ENCODE assay signal across 10 cellular contexts in genomic region chr2:30503007-30503691, GRCh38. TPM values are rescaled to one million over a fixed set of nuclear protein-coding genes. Genes with fewer than 3 reads are reported as not detected.
DNase-seq lines count a peak whose midpoint lies in the region; ATAC-seq and TF ChIP-seq lines count a peak whose summit lies in the region.
"Had no signal": no experiment of that assay in that cellular context is flagged by ENCODE, and none has a peak within 500 bp of the region (broad histone marks: within the 10 kb centered on the region; RNA-seq: fewer than 3 reads in every experiment).

No MANE protein-coding gene starts in this region.

- peaks cover 21% of the 10 kb centered on the region for H3K4me1 Mint-ChIP-seq in activated CD8-positive, alpha-beta memory T cell treated with anti-CD3 and anti-CD28 coated beads, Interleukin-2, amount 10 ng/mL, durations not matched to agents 7 days and 5 days

- peak; percentile 16 for TF ChIP-seq CTCF in epithelial cell of esophagus (IDR thresholded peaks at IDR 0.05; ENCODE audit: insufficient read depth, low read depth, low read length, missing control alignments)
- no peak for TF ChIP-seq CTCF in sigmoid colon (IDR thresholded peaks at IDR 0.05)

- intact Hi-C loops in sigmoid colon (cut with DNase I): no loop called here

- peaks cover 0 to 25% (median 8%) of the 10 kb centered on the region in 4 donors for H3K4me1 ChIP-seq in sigmoid colon

- WGBS in sigmoid colon, 2 donors: 91 to 98% methylated on average over 2 of the region's 2 CpGs

- ATAC-seq in activated CD8-positive, alpha-beta memory T cell treated with anti-CD3 and anti-CD28 coated beads, Interleukin-2, amount 10 ng/mL, durations not matched to agents 7 days and 5 days: peak; percentile 30
- ATAC-seq in stimulated activated naive CD8-positive, alpha-beta T cell treated with anti-CD3 and anti-CD28 coated beads, Interleukin-15, Interleukin-2, amounts not matched to agents 100 U/mL and 50 U/mL, for 24 hours: peak; percentile 85
- no peak for ATAC-seq in GM21825 (IDR thresholded peaks at IDR 0.05; ENCODE audit: unreplicated experiment)

- no peak for DNase-seq in activated CD8-positive, alpha-beta memory T cell treated with anti-CD3 and anti-CD28 coated beads, Interleukin-2, amount 10 ng/mL, durations not matched to agents 7 days and 5 days
- DNase-seq in activated CD8-positive, alpha-beta memory T cell treated with anti-CD3 and anti-CD28 coated beads for 24 hours: no peak
- DNase-seq in NOMO-1 treated with DMSO at 0.1 percent for 48 hours (lab: John Stamatoyannopoulos, UW; ENCODE audit: unreplicated experiment): peak; percentile 91
- no peak for DNase-seq in epithelial cell of esophagus (ENCODE audit: low read depth)
- no peak for DNase-seq in stimulated activated naive CD8-positive, alpha-beta T cell treated with anti-CD3 and anti-CD28 coated beads, Interleukin-15, Interleukin-2, amounts not matched to agents 100 U/mL and 50 U/mL, for 24 hours
- DNase-seq in UCSD-AML1 (lab: John Stamatoyannopoulos, UW; ENCODE audit: unreplicated experiment): no peak
- no peak for DNase-seq in sigmoid colon
- DNase-seq: activated CD8-positive, alpha-beta memory T cell treated with anti-CD3 and anti-CD28 coated beads, Interleukin-2, amount 50 U/mL, for 48 hours; Calu3 had no signal

- TF ChIP-seq EP300 in sigmoid colon (IDR thresholded peaks at IDR 0.05): no peak

- H3K36me3 ChIP-seq in sigmoid colon: no peaks in the 10 kb centered on the region

- H3K27me3 Mint-ChIP-seq in activated CD8-positive, alpha-beta memory T cell treated with anti-CD3 and anti-CD28 coated beads, Interleukin-2, amount 10 ng/mL, durations not matched to agents 7 days and 5 days: no peaks in the 10 kb centered on the region

- no peak overlapping the region for H3K27ac Mint-ChIP-seq in activated CD8-positive, alpha-beta memory T cell treated with anti-CD3 and anti-CD28 coated beads, Interleukin-2, amount 10 ng/mL, durations not matched to agents 7 days and 5 days

- H3K4me3 Mint-ChIP-seq in activated CD8-positive, alpha-beta memory T cell treated with anti-CD3 and anti-CD28 coated beads, Interleukin-2, amount 10 ng/mL, durations not matched to agents 7 days and 5 days: no peak overlapping the region

- peaks cover 15% of the 10 kb centered on the region for H3K9me3 Mint-ChIP-seq in activated CD8-positive, alpha-beta memory T cell treated with anti-CD3 and anti-CD28 coated beads, Interleukin-2, amount 10 ng/mL, durations not matched to agents 7 days and 5 days (ENCODE audit: low read depth)

- H3K36me3 Mint-ChIP-seq in activated CD8-positive, alpha-beta memory T cell treated with anti-CD3 and anti-CD28 coated beads, Interleukin-2, amount 10 ng/mL, durations not matched to agents 7 days and 5 days: peaks cover 36% of the 10 kb centered on the region

- CTCF ChIA-PET in activated CD8-positive, alpha-beta memory T cell treated with anti-CD3 and anti-CD28 coated beads, Interleukin-2, amount 10 ng/mL, durations not matched to agents 7 days and 5 days (lab: Charles Lee): no interaction called here

- TF ChIP-seq POLR2A in sigmoid colon (IDR thresholded peaks at IDR 0.05): no peak

- H3K27ac ChIP-seq in sigmoid colon: peak overlapping the region in 2 of 4 donors; percentile 28 to 33

- H3K4me3 ChIP-seq in epithelial cell of esophagus (ENCODE audit: low read length) (no peak overlapping the region), sigmoid colon (no peak overlapping the region)

- H3K27me3 ChIP-seq in sigmoid colon: no peaks in the 10 kb centered on the region

- peaks cover 0 to 4% (median 0%) of the 10 kb centered on the region in 4 donors for H3K9me3 ChIP-seq in sigmoid colon

RNA-seq across cellular contexts. Expression of gene LCLAT1, which starts 56.1 kb away (rescaled TPM):
- total RNA-seq in activated CD8-positive, alpha-beta memory T cell treated with anti-CD3 and anti-CD28 coated beads, Interleukin-2, amount 10 ng/mL, durations not matched to agents 7 days and 5 days: 10 to 100 TPM; 18.6 to 22.8 TPM
- 10 to 100 TPM; 10.0 to 17.2 (median 13.4) TPM for total RNA-seq in sigmoid colon
- polyA plus RNA-seq in sigmoid colon: 1 to 10 TPM; 1.2 to 5.9 (median 1.4) TPM
